Comparison of ENCODE assay signal across 28 cellular contexts in genomic region chr17:2783310-2784030, GRCh38. TPM values are rescaled to one million over a fixed set of nuclear protein-coding genes. Genes with fewer than 3 reads are reported as not detected.
DNase-seq lines count a peak whose midpoint lies in the region; ATAC-seq, FAIRE-seq and TF ChIP-seq lines count a peak whose summit lies in the region.
"Had no signal": no experiment of that assay in that cellular context is flagged by ENCODE, and none has a peak within 500 bp of the region (broad histone marks: within the 10 kb centered on the region; RNA-seq: fewer than 3 reads in every experiment).

No MANE protein-coding gene starts in this region.

- H3K27ac Mint-ChIP-seq in neural progenitor cell = peak overlapping the region; percentile 57
- H3K27ac Mint-ChIP-seq: CD14-positive monocyte; CD4-positive, CD25-positive, alpha-beta regulatory T cell; CD8-positive, alpha-beta memory T cell had no signal

- H3K9me3 Mint-ChIP-seq in neural progenitor cell = no peaks in the 10 kb centered on the region
- H3K9me3 Mint-ChIP-seq: CD4-positive, alpha-beta memory T cell; CD4-positive, CD25-positive, alpha-beta regulatory T cell; CD8-positive, alpha-beta memory T cell had no signal

- H3K36me3 Mint-ChIP-seq in neural progenitor cell = no peaks in the 10 kb centered on the region
- H3K36me3 Mint-ChIP-seq: CD14-positive monocyte; CD4-positive, alpha-beta memory T cell; CD4-positive, CD25-positive, alpha-beta regulatory T cell; CD8-positive, alpha-beta memory T cell had no signal

- H3K4me3 ChIP-seq in HEK293 (ENCODE audit: low read depth, low read length) (no peak overlapping the region), neural progenitor cell (no peak overlapping the region)
- H3K4me3 ChIP-seq: BLaER1 had no signal

- H2AFZ ChIP-seq in neural progenitor cell (replicated peaks) = no peak overlapping the region

- H3K27ac ChIP-seq in HEK293 (ENCODE audit: extremely low read depth, low read depth, low read length) (no peak overlapping the region), neural progenitor cell (no peak overlapping the region), foreskin keratinocyte (no peak overlapping the region)
- H3K27ac ChIP-seq: BLaER1 had no signal

- peaks cover 13% of the 10 kb centered on the region for H3K4me1 Mint-ChIP-seq in neural progenitor cell

- POLR2A ChIA-PET in HEK293 (lab: Yijun Ruan, JAX) = interaction anchor here (0.8 kb wide), 1 partner anchor 272 kb away, joined by 3 read pairs; the partner anchor contains the start of gene METTL16

- H3K9me3 ChIP-seq in HEK293 (ENCODE audit: control insufficient read depth, insufficient read depth, low read depth, low read length) (no peaks in the 10 kb centered on the region), neural progenitor cell (ENCODE audit: low read depth) (no peaks in the 10 kb centered on the region)
- H3K9me3 ChIP-seq: BE2C, BLaER1 had no signal

- no peaks in the 10 kb centered on the region for H3K79me2 ChIP-seq in neural progenitor cell (ENCODE audit: low read depth)

- H3K4me1 ChIP-seq in HEK293 (ENCODE audit: control insufficient read depth, insufficient read depth, low read length) = no peaks in the 10 kb centered on the region
- no peaks in the 10 kb centered on the region for H3K4me1 ChIP-seq in neural progenitor cell
- H3K4me1 ChIP-seq in foreskin keratinocyte = no peaks in the 10 kb centered on the region

- H3K36me3 ChIP-seq in HEK293 (ENCODE audit: control insufficient read depth in 2 of 2, insufficient read depth in 1 of 2, low read length in 2 of 2) = no peaks in the 10 kb centered on the region
- H3K36me3 ChIP-seq in neural progenitor cell = no peaks in the 10 kb centered on the region
- H3K36me3 ChIP-seq: BE2C, BLaER1 had no signal

- no peak for FAIRE-seq in GM12891 (lab: Jason Lieb, UNC)
- FAIRE-seq: A204.1, G401.6, GM12892, GM18507 had no signal

- DNase-seq in cerebellum (ENCODE audit: low spot score) = peak; percentile 66
- DNase-seq in neural progenitor cell (ENCODE audit: low spot score) = no peak
- no peak for DNase-seq in GM12891 (ENCODE audit: insufficient read length, low spot score)
- no peak for DNase-seq in foreskin keratinocyte
- DNase-seq: 8988T; ACHN; BE2C; CD4-positive, alpha-beta memory T cell; CD4-positive, CD25-positive, alpha-beta regulatory T cell; CD8-positive, alpha-beta memory T cell; COR-L47; DMS 273 treated with DMSO at 0.1 percent for 48 hours; DMS153; DMS53; DMS79; DND-41; EL; GF-D8 had no signal

- H3K4me3 Mint-ChIP-seq in neural progenitor cell = no peak overlapping the region
- H3K4me3 Mint-ChIP-seq: CD14-positive monocyte; CD4-positive, alpha-beta memory T cell; CD4-positive, CD25-positive, alpha-beta regulatory T cell had no signal

- H3K27me3 ChIP-seq in neural progenitor cell (no peaks in the 10 kb centered on the region), foreskin keratinocyte (peaks cover 4% of the 10 kb centered on the region)
- H3K27me3 ChIP-seq: BE2C, BLaER1 had no signal

- no peaks in the 10 kb centered on the region for H4K20me1 ChIP-seq in neural progenitor cell (ENCODE audit: low read depth)

- no peak overlapping the region for H3K9ac ChIP-seq in neural progenitor cell
- H3K9ac ChIP-seq: BLaER1 had no signal

- TF ChIP-seq POLR2A in GM12891 (IDR thresholded peaks at IDR 0.05; ENCODE audit: low read depth, low read length) = no peak

- no peaks in the 10 kb centered on the region for H3F3A ChIP-seq in neural progenitor cell (ENCODE audit: low read depth)

- no peak for TF ChIP-seq CTCF in HEK293 (tag by site-specific recombination; IDR thresholded peaks at IDR 0.05)
- no peak for TF ChIP-seq CTCF in neural progenitor cell (IDR thresholded peaks at IDR 0.05)
- no peak for TF ChIP-seq CTCF in foreskin keratinocyte (conservative IDR thresholded peaks at IDR 0.05)

- H3K27me3 Mint-ChIP-seq in neural progenitor cell (ENCODE audit: insufficient read depth, low read depth) = peaks cover 14% of the 10 kb centered on the region

- no peak for ATAC-seq in HG03095 (IDR thresholded peaks at IDR 0.05; ENCODE audit: unreplicated experiment)
- no peak for ATAC-seq in foreskin keratinocyte

- H3K4me2 ChIP-seq in neural progenitor cell = no peak overlapping the region
- H3K4me2 ChIP-seq: BLaER1 had no signal

- CTCF ChIA-PET in HEK293 (lab: Yijun Ruan, JAX) = interaction anchor here (0.6 to 1.9 kb wide), 3 partner anchors 9 to 273 kb away, joined by 4 to 5 read pairs (median 4); no protein-coding TSS in a partner anchor

TF ChIP-seq in HEK293, 187 proteins besides CTCF, POLR2A, EP300 and RAD21 (continues in another document):
- TF ChIP-seq REST (tag by site-specific recombination; IDR thresholded peaks at IDR 0.05) (no peak), ZNF747 (tag by site-specific recombination; IDR thresholded peaks at IDR 0.05) (no peak), YY1 (tag by site-specific recombination; IDR thresholded peaks at IDR 0.05) (no peak), ZNF121 (tag by site-specific recombination; IDR thresholded peaks at IDR 0.05) (0 out of 2 replicates have a peak, but pooled peaks have one; percentile 27)

TF ChIP-seq in GM12891, 5 proteins besides CTCF, POLR2A, EP300 and RAD21:
- TF ChIP-seq SPI1 (IDR thresholded peaks at IDR 0.05; ENCODE audit: low read depth, low read length) (no peak), POLR2AphosphoS5 (IDR thresholded peaks at IDR 0.05; ENCODE audit: low read depth, low read length) (no peak), PAX5 (IDR thresholded peaks at IDR 0.05; ENCODE audit: insufficient read depth, low read length, severe bottlenecking) (no peak), POU2F2 (IDR thresholded peaks at IDR 0.05; ENCODE audit: low read depth, low read length) (no peak), TAF1 (IDR thresholded peaks at IDR 0.05; ENCODE audit: low read depth, low read length) (no peak)

RNA-seq across cellular contexts. Expression of gene RAP1GAP2, which starts 12.8 kb away (rescaled TPM):
- total RNA-seq in cerebellum (17.3 TPM), neural progenitor cell (ENCODE audit: low replicate concordance) (3.8 and 4.1 TPM in 2 replicates), foreskin keratinocyte (28.2 and 29.5 TPM in 2 replicates)
- 0.69 TPM for polyA plus RNA-seq in GM12891 (2012; ENCODE audit: low read depth, missing spikeins)
- polyA plus RNA-seq in foreskin keratinocyte = 13.0 and 15.0 TPM in 2 replicates

RNA-seq across cellular contexts. Expression of gene CCDC92B, which starts 34.0 kb away (rescaled TPM):
- total RNA-seq in cerebellum = 1.2 TPM
- 0.17 and 0.77 TPM in 2 replicates for total RNA-seq in neural progenitor cell (ENCODE audit: low replicate concordance)
- polyA plus RNA-seq in GM12891 (2012; ENCODE audit: low read depth, missing spikeins) = not detected
- total RNA-seq in foreskin keratinocyte = 0.07 TPM in 1 of 2 replicates, not detected in the other
- 0.03 TPM in 2 replicates for polyA plus RNA-seq in foreskin keratinocyte
- total RNA-seq: Daoy had no signal
- polyA plus RNA-seq: AG04450; CD14-positive monocyte; CD4-positive, alpha-beta memory T cell; CD4-positive, CD25-positive, alpha-beta regulatory T cell; CD8-positive, alpha-beta memory T cell had no signal
